27 cellular contexts compared by ENCODE assay signal in the genomic region with DNA sequence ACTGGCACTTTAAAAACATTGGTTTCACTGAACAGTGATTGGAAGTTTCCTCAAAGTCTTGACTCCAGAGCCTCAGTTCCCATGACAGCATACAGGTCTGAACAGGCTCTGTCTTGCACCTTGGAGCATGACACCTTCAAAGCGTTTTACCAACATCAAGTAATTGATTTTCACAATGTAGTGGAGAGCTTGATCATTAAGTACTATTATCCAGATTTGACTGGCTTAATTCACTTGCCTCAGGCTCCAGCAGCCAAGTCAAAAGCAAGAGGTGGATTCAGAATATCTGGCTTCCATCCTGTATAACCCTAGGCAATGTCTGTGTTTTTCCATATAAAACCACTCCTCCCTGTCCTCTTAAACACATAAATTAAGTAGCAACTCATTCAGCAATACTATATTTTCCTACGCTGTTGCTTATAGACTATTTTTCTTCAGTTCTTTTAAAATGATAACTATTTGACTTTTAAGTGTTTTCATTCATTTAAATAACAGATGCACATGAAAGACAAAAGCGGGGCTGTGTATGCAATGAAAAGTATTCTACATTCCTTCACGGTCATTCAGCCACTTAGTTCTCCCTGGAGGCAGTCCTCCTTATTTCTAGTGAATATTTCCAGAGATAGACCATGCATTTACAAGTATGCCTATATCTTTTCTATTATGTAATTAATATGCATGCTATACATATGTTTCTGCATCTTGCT.
A peak's percentile ranks its signal among the peaks of the same experiment; 100 is the strongest.
DNase-seq lines count a peak whose midpoint lies in the region; ATAC-seq, FAIRE-seq and TF ChIP-seq lines count a peak whose summit lies in the region.
"Had no signal": no experiment of that assay in that cellular context is flagged by ENCODE, and none has a peak within 500 bp of the region (broad histone marks: within the 10 kb centered on the region; RNA-seq: fewer than 3 reads in every experiment).

No MANE protein-coding gene starts in this region.

- no peaks in the 10 kb centered on the region for H3K36me3 ChIP-seq in prostate gland
- H3K36me3 ChIP-seq: gastrocnemius medialis, suprapubic skin had no signal

- H3K4me1 ChIP-seq in prostate gland (replicated peaks), result no peaks in the 10 kb centered on the region
- H3K4me1 ChIP-seq: gastrocnemius medialis had no signal

- no peaks in the 10 kb centered on the region for H3K9me3 ChIP-seq in prostate gland
- H3K9me3 ChIP-seq: gastrocnemius medialis, suprapubic skin had no signal

- intact Hi-C loops in prostate gland (cut with DNase I), result no loop called here

- TF ChIP-seq POLR2A in prostate gland (IDR thresholded peaks at IDR 0.05), result no peak

- no peaks in the 10 kb centered on the region for H3K27me3 ChIP-seq in prostate gland (replicated peaks; ENCODE audit: insufficient read depth)
- H3K27me3 ChIP-seq: gastrocnemius medialis, suprapubic skin had no signal

- DNase-seq in HTR-8/SVneo (ENCODE audit: insufficient read length, low spot score) (no peak), SK-MEL-5 (ENCODE audit: low read depth, low spot score) (peak; percentile 56), prostate gland (ENCODE audit: low spot score) (peak; percentile 39), D341Med (ENCODE audit: low spot score) (no peak), coronary artery (ENCODE audit: low spot score) (no peak)
- DNase-seq in activated T-cell treated with anti-CD3 and anti-CD28 coated beads, Interleukin-2, amount 50 U/mL, for 48 hours, result no peak
- DNase-seq: activated B cell treated with CpG ODN at 0.5 μM for 24 hours; activated CD4-positive, alpha-beta T cell treated with anti-CD3 and anti-CD28 coated beads, Interleukin-2, amount 50 U/mL, for 1 hour; activated gamma-delta T cell; activated naive CD8-positive, alpha-beta T cell treated with anti-CD3 and anti-CD28 coated beads, Interleukin-2, amount 50 U/mL, for 24 hours; activated T-cell treated with anti-CD3 and anti-CD28 coated beads, Interleukin-2, amount 50 U/mL, for 1 hour; C1 segment of cervical spinal cord; dermis blood vessel endothelial cell; gastrocnemius medialis; GF-D8; kidney glomerular epithelial cell; NCI-H1092; NCI-H187 treated with DMSO at 0.1 percent for 48 hours; NCI-H526; nephron progenitor cell; PC-9; SHP77 treated with DMSO at 0.1 percent for 48 hours; stimulated activated naive CD4-positive, alpha-beta T cell treated with Interleukin-2 at 50 U/mL for 16 hours had no signal

- in situ Hi-C loops in SK-MEL-5 (cut with HindIII; ENCODE audit: low pct_unique_long_range_greater_than_20kb, low sequenced_read_pairs), result no loop called here

- H3K4me3 ChIP-seq in prostate gland (no peak overlapping the region), coronary artery (no peak overlapping the region)
- H3K4me3 ChIP-seq: gastrocnemius medialis, PC-9, skin epidermis, suprapubic skin had no signal

- H3K27ac ChIP-seq in prostate gland (no peak overlapping the region), coronary artery (no peak overlapping the region)
- H3K27ac ChIP-seq: gastrocnemius medialis, PC-9, suprapubic skin had no signal

- ATAC-seq in esophagus mucosa (peak; percentile 97), GM18867 (IDR thresholded peaks at IDR 0.05; ENCODE audit: unreplicated experiment) (no peak)
- ATAC-seq: activated naive CD8-positive, alpha-beta T cell treated with anti-CD3 and anti-CD28 coated beads, Interleukin-2, amount 50 U/mL, for 24 hours; gastrocnemius medialis had no signal

- peak; percentile 4 for FAIRE-seq in HTR-8/SVneo (lab: Jason Lieb, UNC)

- TF ChIP-seq CTCF in prostate gland (IDR thresholded peaks at IDR 0.05) (no peak), coronary artery (IDR thresholded peaks at IDR 0.05) (no peak)

- WGBS in prostate gland, result 46% methylated on average over 4 of the region's 4 CpGs

Comparison
In these comparisons a context has a peak if more than half of its experiments do, and no peak if none do; other contexts are left out.
1. DNase-seq: peak in SK-MEL-5 (single experiment) and prostate gland (single experiment); none in HTR-8/SVneo (single experiment), activated T-cell treated with anti-CD3 and anti-CD28 coated beads, Interleukin-2, amount 50 U/mL, for 48 hours (0 of 2), D341Med (single experiment) and coronary artery (single experiment).